In genomic region chr5:98482321-98483111, GRCh38 we compare ENCODE assay signal across 20 cellular contexts.
"Had no signal": no experiment of that assay in that cellular context is flagged by ENCODE, and none has a peak within 500 bp of the region (broad histone marks: within the 10 kb centered on the region; RNA-seq: fewer than 3 reads in every experiment).

No MANE protein-coding gene starts in this region.

- H3K27ac Mint-ChIP-seq: activated naive CD8-positive, alpha-beta T cell; naive thymus-derived CD4-positive, alpha-beta T cell; T-cell; type B pancreatic cell had no signal

- H3K4me1 Mint-ChIP-seq: naive thymus-derived CD4-positive, alpha-beta T cell had no signal

- H3K9me3 Mint-ChIP-seq: naive thymus-derived CD4-positive, alpha-beta T cell; T-cell; type B pancreatic cell had no signal

- ATAC-seq: body of pancreas; left lobe of liver; naive thymus-derived CD4-positive, alpha-beta T cell; stimulated activated naive CD8-positive, alpha-beta T cell treated with anti-CD3 and anti-CD28 coated beads, Interleukin-15, Interleukin-2, amounts not matched to agents 100 U/mL and 50 U/mL, for 24 hours; T-cell had no signal

- H3K27ac ChIP-seq: body of pancreas, coronary artery, neutrophil, suprapubic skin had no signal

- H3K9me3 ChIP-seq: neutrophil, suprapubic skin had no signal

- H3K36me3 ChIP-seq: neutrophil, suprapubic skin had no signal

- H3K27me3 Mint-ChIP-seq: T-cell, type B pancreatic cell had no signal

- H3K27me3 ChIP-seq: body of pancreas, neutrophil, suprapubic skin had no signal

- H3K36me3 Mint-ChIP-seq: activated naive CD8-positive, alpha-beta T cell; naive thymus-derived CD4-positive, alpha-beta T cell; T-cell; type B pancreatic cell had no signal

- H3K4me3 Mint-ChIP-seq: activated naive CD8-positive, alpha-beta T cell; naive thymus-derived CD4-positive, alpha-beta T cell; T-cell; type B pancreatic cell had no signal

- H3K4me3 ChIP-seq: body of pancreas, coronary artery, suprapubic skin had no signal

- H3K4me1 ChIP-seq: body of pancreas, suprapubic skin had no signal

- DNase-seq: activated CD4-positive, alpha-beta T cell treated with anti-CD3 and anti-CD28 coated beads, Interleukin-2, amount 50 U/mL, for 1 hour; activated CD8-positive, alpha-beta memory T cell treated with anti-CD3 and anti-CD28 coated beads for 24 hours; activated gamma-delta T cell treated with Interleukin-2 at 50 U/mL for 16 hours; amniotic stem cell; body of pancreas; caudate nucleus; naive thymus-derived CD4-positive, alpha-beta T cell; posterior cingulate gyrus; small intestine; stimulated activated CD4-positive, alpha-beta T cell treated with anti-CD3 and anti-CD28 coated beads, Interleukin-4, amount 100 ng/mL, for 24 hours; stimulated activated CD8-positive, alpha-beta memory T cell treated with anti-CD3 and anti-CD28 coated beads, Interleukin-4, amount 100 ng/mL, for 48 hours; stimulated activated naive CD8-positive, alpha-beta T cell treated with anti-CD3 and anti-CD28 coated beads, Interleukin-15, Interleukin-2, amounts not matched to agents 100 U/mL and 50 U/mL, for 24 hours; T-cell; T-helper 9 cell had no signal
